ENCODE assay signal across 22 cellular contexts in the genomic region with DNA sequence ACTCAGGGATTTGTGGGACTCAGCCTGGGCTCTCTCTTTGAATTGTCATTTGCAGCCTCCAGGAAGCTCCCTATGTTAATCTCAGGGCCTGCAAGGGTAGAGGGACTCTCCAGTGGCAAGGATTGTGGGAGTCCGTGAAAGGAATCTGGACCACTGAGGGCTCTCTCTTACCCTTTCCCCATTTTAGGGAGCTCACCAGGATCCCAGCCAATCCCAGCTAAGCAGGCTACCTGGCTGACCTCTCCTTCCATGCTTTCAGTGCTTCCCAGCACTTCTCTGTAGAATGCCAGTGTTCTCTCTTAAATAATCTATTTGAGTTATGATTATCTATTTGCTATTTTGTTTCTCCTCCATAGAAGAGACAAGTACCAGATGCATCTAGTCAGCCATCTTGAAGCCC.
"Had no signal": no experiment of that assay in that cellular context is flagged by ENCODE, and none has a peak within 500 bp of the region (broad histone marks: within the 10 kb centered on the region; RNA-seq: fewer than 3 reads in every experiment).

No MANE protein-coding gene starts in this region.

- H3K4me3 ChIP-seq: heart right ventricle, left ventricle myocardium inferior, lung, right atrium auricular region, tibial artery, upper lobe of left lung, uterus had no signal

- H3K27ac ChIP-seq: heart right ventricle, left ventricle myocardium inferior, neutrophil, right atrium auricular region, tibial artery, upper lobe of left lung, uterus had no signal

- ATAC-seq: esophagus mucosa; heart right ventricle; stimulated activated memory B cell treated with anti-CD40 and anti-IgM and Interleukin-4, amounts not matched to agents 10 μg/mL and 1 μg/mL and 100 μg/mL, for 72 hours had no signal

- H3K36me3 ChIP-seq: heart right ventricle, left ventricle myocardium inferior, neutrophil, right atrium auricular region, tibial artery, upper lobe of left lung, uterus had no signal

- FAIRE-seq: endometrium, frontal cortex had no signal

- H3K9me3 ChIP-seq: neutrophil, uterus had no signal

- H3K27ac Mint-ChIP-seq: naive B cell; stimulated activated memory B cell treated with anti-CD40 and anti-IgM and Interleukin-4, amounts not matched to agents 10 μg/mL and 1 μg/mL and 100 μg/mL, for 72 hours; stimulated activated naive CD8-positive, alpha-beta T cell treated with anti-CD3 and anti-CD28 coated beads, Interleukin-15, Interleukin-2, amounts not matched to agents 100 ng/mL and 50 ng/mL, for 24 hours had no signal

- H3K4me1 Mint-ChIP-seq: nephron; stimulated activated memory B cell treated with anti-CD40 and anti-IgM and Interleukin-4, amounts not matched to agents 10 μg/mL and 1 μg/mL and 100 μg/mL, for 72 hours had no signal

- DNase-seq: effector memory CD4-positive, alpha-beta T cell; heart right ventricle; islet precursor cell; left ventricle myocardium inferior; mesenchymal stem cell; midbrain; naive B cell; stimulated activated CD4-positive, alpha-beta T cell treated with anti-CD3 and anti-CD28 coated beads, Interleukin-12 subunit alpha, Interleukin-12 subunit beta, amount 100 ng/mL, for 4 hours; stimulated activated CD4-positive, alpha-beta T cell treated with anti-CD3 and anti-CD28 coated beads, Interleukin-2, amount 100 ng/mL, for 48 hours; stimulated activated CD8-positive, alpha-beta memory T cell treated with anti-CD3 and anti-CD28 coated beads, Interleukin-4, amount 100 ng/mL, for 48 hours; tibial artery; upper lobe of left lung; uterus had no signal

- H3K36me3 Mint-ChIP-seq: stimulated activated memory B cell treated with anti-CD40 and anti-IgM and Interleukin-4, amounts not matched to agents 10 μg/mL and 1 μg/mL and 100 μg/mL, for 72 hours had no signal

- H3K27me3 ChIP-seq: heart right ventricle, neutrophil, right atrium auricular region, upper lobe of left lung, uterus had no signal

- H3K4me1 ChIP-seq: heart right ventricle, left ventricle myocardium inferior, right atrium auricular region, tibial artery, upper lobe of left lung, uterus had no signal

- H3K4me3 Mint-ChIP-seq: naive B cell; nephron; stimulated activated memory B cell treated with anti-CD40 and anti-IgM and Interleukin-4, amounts not matched to agents 10 μg/mL and 1 μg/mL and 100 μg/mL, for 72 hours; stimulated activated naive CD8-positive, alpha-beta T cell treated with anti-CD3 and anti-CD28 coated beads, Interleukin-15, Interleukin-2, amounts not matched to agents 100 ng/mL and 50 ng/mL, for 24 hours had no signal
